In genomic region chr2:76268928-76269327, GRCh38 we compare ENCODE assay signal across 18 cellular contexts.
DNase-seq lines count a peak whose midpoint lies in the region; ATAC-seq, FAIRE-seq and TF ChIP-seq lines count a peak whose summit lies in the region.
"Had no signal": no experiment of that assay in that cellular context is flagged by ENCODE, and none has a peak within 500 bp of the region (broad histone marks: within the 10 kb centered on the region; RNA-seq: fewer than 3 reads in every experiment).

No MANE protein-coding gene starts in this region.

- TF ChIP-seq CTCF in BE2C (IDR thresholded peaks at IDR 0.05; ENCODE audit: low read depth, low read length), result no peak
- no peak for TF ChIP-seq CTCF in body of pancreas (IDR thresholded peaks at IDR 0.05)
- no peak for TF ChIP-seq CTCF in HepG2 (CRISPR knock-in tag; IDR thresholded peaks at IDR 0.05)
- TF ChIP-seq CTCF in WTC11 (IDR thresholded peaks at IDR 0.05), result no peak

- peak overlapping the region in 1 of 4 donors; percentile 37 for H3K27ac ChIP-seq in body of pancreas
- H3K27ac ChIP-seq in HepG2 (ENCODE audit: extremely low read length, insufficient read depth, low read length), result no peak overlapping the region
- H3K27ac ChIP-seq: WERI-Rb-1 had no signal

- no peaks in the 10 kb centered on the region for H3K27me3 ChIP-seq in BE2C
- no peaks in the 10 kb centered on the region for H3K27me3 ChIP-seq in body of pancreas
- no peaks in the 10 kb centered on the region for H3K27me3 ChIP-seq in HepG2 (ENCODE audit: control insufficient read depth in 1 of 2, insufficient read depth in 2 of 2, low read length in 2 of 2)

- peaks cover 8% of the 10 kb centered on the region; the same call in 1 of the 2 replicates for H3K4me1 ChIP-seq in BE2C
- no peaks in the 10 kb centered on the region for H3K4me1 ChIP-seq in body of pancreas
- no peaks in the 10 kb centered on the region for H3K4me1 ChIP-seq in HepG2 (ENCODE audit: insufficient read depth, low read length)

- no peak for TF ChIP-seq RAD21 in HepG2 (CRISPR knock-in tag; IDR thresholded peaks at IDR 0.05)

- no peaks in the 10 kb centered on the region for H3K9me3 ChIP-seq in BE2C
- no peaks in the 10 kb centered on the region for H3K9me3 ChIP-seq in body of pancreas
- H3K9me3 ChIP-seq in HepG2 (ENCODE audit: low read length), result no peaks in the 10 kb centered on the region

- H3K27me3 Mint-ChIP-seq in WTC11 (ENCODE audit: low read depth), result no peaks in the 10 kb centered on the region
- H3K27me3 Mint-ChIP-seq: type B pancreatic cell had no signal

- H3K4me2 ChIP-seq in HepG2 (ENCODE audit: low read depth, low read length), result no peak overlapping the region

- DNase-seq in BE2C (peak; percentile 20), NCI-H1694 (lab: John Stamatoyannopoulos, UW) (peak; percentile 31), body of pancreas (peak; percentile 10 to 52 (median 30)), HepG2 (ENCODE audit: low spot score) (no peak), WTC11 (ENCODE audit: low spot score) (no peak), NCI-H1048 (lab: John Stamatoyannopoulos, UW) (no peak)
- DNase-seq in effector CD8-positive, alpha-beta T cell (lab: John Stamatoyannopoulos, UW), result no peak
- DNase-seq: activated CD8-positive, alpha-beta memory T cell treated with anti-CD3 and anti-CD28 coated beads for 24 hours; aorta; dermis blood vessel endothelial cell; GOT3; NCI-H1417; stimulated activated CD4-positive, alpha-beta T cell treated with anti-CD3 and anti-CD28 coated beads, Interleukin-4, amount 100 ng/mL, for 4 hours; WERI-Rb-1 had no signal

- no peak overlapping the region for H3K27ac Mint-ChIP-seq in WTC11
- H3K27ac Mint-ChIP-seq: type B pancreatic cell had no signal

- 32 to 39% methylated on average over 3 of the region's 3 CpGs for WGBS in body of pancreas, 2 donors
- 40% methylated on average over 3 of the region's 3 CpGs for WGBS in HepG2 (ENCODE audit: low lambda C conversion rate)

- intact Hi-C loops in body of pancreas (cut with DNase I) (no loop called here), HepG2 (cut with micrococcal nuclease; ENCODE audit: unreplicated experiment) (no loop called here)

- POLR2A ChIA-PET in HepG2 (lab: Yijun Ruan, JAX), result no interaction called here
- POLR2A ChIA-PET in WTC11 (lab: Charles Lee), result interaction anchor here (0.9 kb wide), 1 partner anchor 10 kb away, joined by 4 read pairs; no protein-coding TSS in a partner anchor

- peak; percentile 77 for ATAC-seq in body of pancreas
- no peak for ATAC-seq in HepG2
- ATAC-seq in HG03378 (IDR thresholded peaks at IDR 0.05; ENCODE audit: unreplicated experiment), result no peak
- no peak for ATAC-seq in WTC11
- ATAC-seq: sciatic nerve had no signal

- in situ Hi-C loops in HepG2 (cut with HindIII; ENCODE audit: extremely low pct_ligation_motif_present, low pct_unique_long_range_greater_than_20kb), result no loop called here

- CTCF ChIA-PET in HepG2 (lab: Yijun Ruan, JAX; ENCODE audit: low intra/inter-chr PET ratio, low total read pairs), result no interaction called here
- CTCF ChIA-PET in WTC11 (lab: Charles Lee), result interaction anchor here (0.7 to 1.0 kb wide), 2 partner anchors 8 to 92 kb away, joined by 3 read pairs; no protein-coding TSS in a partner anchor

- no TSS peak for BruUV-seq in HepG2 (replicated peaks; lab: Mats Ljungman, UMichigan)

- no peak overlapping the region for H2AFZ ChIP-seq in HepG2 (ENCODE audit: low read length)

- H4K20me1 ChIP-seq in HepG2 (ENCODE audit: insufficient read depth, low read length), result no peaks in the 10 kb centered on the region

- no peak overlapping the region; the same call in 1 of the 2 replicates for H3K4me3 ChIP-seq in BE2C (ENCODE audit: low read depth, low read length)
- H3K4me3 ChIP-seq in body of pancreas, result no peak overlapping the region
- no peak overlapping the region for H3K4me3 ChIP-seq in HepG2 (replicated peaks in 1 of 3; ENCODE audit: insufficient read depth in 1 of 3, low read depth in 2 of 3, low read length in 3 of 3)
- H3K4me3 ChIP-seq: lung had no signal

- no peak overlapping the region for H3K4me3 Mint-ChIP-seq in WTC11
- H3K4me3 Mint-ChIP-seq: type B pancreatic cell had no signal

- TF ChIP-seq POLR2A in body of pancreas (IDR thresholded peaks at IDR 0.05) (no peak), HepG2 (IDR thresholded peaks at IDR 0.05; ENCODE audit: insufficient read depth in 1 of 2, low read depth in 2 of 2, low read length in 2 of 2) (no peak)

- no peak for FAIRE-seq in HepG2 (lab: Jason Lieb, UNC)

- H3K79me2 ChIP-seq in HepG2 (ENCODE audit: insufficient read depth, low read length), result no peaks in the 10 kb centered on the region

- H3K36me3 ChIP-seq in BE2C (no peaks in the 10 kb centered on the region), body of pancreas (replicated peaks in 1 of 2; ENCODE audit: insufficient read depth in 1 of 2, low read depth in 2 of 2) (no peaks in the 10 kb centered on the region), HepG2 (replicated peaks in 1 of 2; ENCODE audit: control insufficient read depth in 1 of 2, insufficient read depth in 2 of 2, low read length in 2 of 2) (no peaks in the 10 kb centered on the region)
- H3K36me3 ChIP-seq: WERI-Rb-1 had no signal

- peaks cover 13% of the 10 kb centered on the region for H3K4me1 Mint-ChIP-seq in WTC11

- H3K9me3 Mint-ChIP-seq in WTC11, result no peaks in the 10 kb centered on the region; the same call in 1 of the 2 replicates

- H3K9ac ChIP-seq in HepG2 (ENCODE audit: insufficient read depth, low read depth, low read length), result no peak overlapping the region

- TF ChIP-seq EP300 in HepG2 (IDR thresholded peaks at IDR 0.05; ENCODE audit: low read depth in 2 of 2, low read length in 2 of 2) (no peak), HepG2 (CRISPR knock-in tag; IDR thresholded peaks at IDR 0.05; ENCODE audit: borderline replicate concordance) (no peak)

- no peaks in the 10 kb centered on the region for H3K36me3 Mint-ChIP-seq in WTC11
- H3K36me3 Mint-ChIP-seq: type B pancreatic cell had no signal

TF ChIP-seq in HepG2, 621 proteins besides CTCF, POLR2A, EP300 and RAD21:
- no peak for TF ChIP-seq ESRRA (CRISPR knock-in tag; IDR thresholded peaks at IDR 0.05; ENCODE audit: low read depth)
- peak; percentile 45 for TF ChIP-seq FOSL2 (CRISPR knock-in tag; IDR thresholded peaks at IDR 0.05)

TF ChIP-seq in WTC11, 78 proteins besides CTCF, POLR2A, EP300 and RAD21 (continues in another document):
- TF ChIP-seq ZNF219 (CRISPR knock-in tag; IDR thresholded peaks at IDR 0.05; ENCODE audit: borderline replicate concordance), result no peak
- TF ChIP-seq ATF3 (CRISPR knock-in tag; conservative IDR thresholded peaks at IDR 0.05), result no peak
- TF ChIP-seq NR2C2 (CRISPR knock-in tag; IDR thresholded peaks at IDR 0.05), result no peak
- no peak for TF ChIP-seq ZNF121 (CRISPR knock-in tag; IDR thresholded peaks at IDR 0.05)
- no peak for TF ChIP-seq RELA (CRISPR knock-in tag; IDR thresholded peaks at IDR 0.05; ENCODE audit: borderline replicate concordance)
- no peak for TF ChIP-seq SMAD3 (CRISPR knock-in tag; IDR thresholded peaks at IDR 0.05; ENCODE audit: borderline replicate concordance)
- TF ChIP-seq TP53 (CRISPR knock-in tag; IDR thresholded peaks at IDR 0.05), result no peak
- TF ChIP-seq ZNF423 (CRISPR knock-in tag; IDR thresholded peaks at IDR 0.05), result no peak
- TF ChIP-seq HMGXB4 (CRISPR knock-in tag; IDR thresholded peaks at IDR 0.05), result no peak
- TF ChIP-seq ATF1 (CRISPR knock-in tag; IDR thresholded peaks at IDR 0.05), result no peak
- TF ChIP-seq AR (CRISPR knock-in tag; IDR thresholded peaks at IDR 0.05), result no peak
- no peak for TF ChIP-seq MYBL2 (CRISPR knock-in tag; IDR thresholded peaks at IDR 0.05)

Comparison
In these comparisons a context has a peak if more than half of its experiments do, and no peak if none do; other contexts are left out.
1. DNase-seq: peak in BE2C (single experiment), NCI-H1694 (single experiment) and body of pancreas (4 of 4); none in HepG2 (single experiment), effector CD8-positive, alpha-beta T cell (single experiment), WTC11 (single experiment) and NCI-H1048 (single experiment).